16 cellular contexts compared by ENCODE assay signal in the genomic region with DNA sequence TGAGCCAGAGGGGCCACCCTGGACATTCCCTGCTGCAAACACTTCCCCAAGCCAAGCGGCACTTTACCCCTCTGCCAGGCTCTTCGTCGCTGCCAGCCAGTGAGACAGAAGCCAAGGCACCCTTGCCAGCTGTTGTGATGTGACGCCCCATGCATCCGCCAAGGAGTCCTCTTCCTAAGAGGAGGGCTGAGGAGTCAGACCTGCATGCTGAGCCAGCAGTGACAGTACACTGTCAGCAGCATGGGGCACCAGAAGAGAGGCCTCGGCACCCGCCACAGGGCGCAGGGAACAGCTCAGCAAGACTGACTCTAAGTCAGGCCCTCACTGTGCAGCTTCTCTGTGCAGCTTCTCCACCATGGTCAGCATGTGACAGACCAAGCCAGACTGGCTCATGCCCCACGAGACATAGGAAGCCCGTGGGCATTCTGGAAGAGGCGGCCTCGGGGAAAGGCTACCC. TPM values are rescaled to one million over a fixed set of nuclear protein-coding genes. Genes with fewer than 3 reads are reported as not detected.
"Had no signal": no experiment of that assay in that cellular context is flagged by ENCODE, and none has a peak within 500 bp of the region (broad histone marks: within the 10 kb centered on the region; RNA-seq: fewer than 3 reads in every experiment).

No MANE protein-coding gene starts in this region.

- H3K9me3 ChIP-seq: tibial artery, vagina had no signal

- H3K4me3 Mint-ChIP-seq: activated CD4-positive, alpha-beta T cell treated with anti-CD3 and anti-CD28 coated beads for 36 hours; activated naive CD4-positive, alpha-beta T cell treated with anti-CD3 and anti-CD28 coated beads, Interleukin-2, amount 10 ng/mL, durations not matched to agents 7 days and 5 days; dendritic cell treated with granulocyte-macrophage colony-stimulating factor and Interleukin-4, amounts not matched to agents 40 ng/mL and 50 ng/mL, for 4 days; immature natural killer cell; nephron had no signal

- H3K27me3 Mint-ChIP-seq: activated CD4-positive, alpha-beta T cell treated with anti-CD3 and anti-CD28 coated beads for 36 hours; activated naive CD4-positive, alpha-beta T cell treated with anti-CD3 and anti-CD28 coated beads, Interleukin-2, amount 10 ng/mL, durations not matched to agents 7 days and 5 days; dendritic cell treated with granulocyte-macrophage colony-stimulating factor and Interleukin-4, amounts not matched to agents 40 ng/mL and 50 ng/mL, for 4 days had no signal

- DNase-seq: activated CD4-positive, alpha-beta T cell treated with anti-CD3 and anti-CD28 coated beads for 36 hours; activated naive CD4-positive, alpha-beta T cell treated with anti-CD3 and anti-CD28 coated beads, Interleukin-2, amount 10 ng/mL, durations not matched to agents 7 days and 5 days; immature natural killer cell; left colon; mesenchymal stem cell; stimulated activated CD4-positive, alpha-beta T cell treated with anti-CD3 and anti-CD28 coated beads, Interleukin-4, amount 100 ng/mL, for 4 hours; T-helper 1 cell; WERI-Rb-1 had no signal

- H3K4me3 ChIP-seq: tibial artery, vagina had no signal

- H3K9me3 Mint-ChIP-seq: activated naive CD4-positive, alpha-beta T cell treated with anti-CD3 and anti-CD28 coated beads, Interleukin-2, amount 10 ng/mL, durations not matched to agents 7 days and 5 days; activated T-helper 2 cell treated with anti-CD3 and anti-CD28 coated beads, Interferon-gamma antibody, Interleukin-2, Interleukin-4, amounts not matched to agents 10 μg/mL and 5 μg/mL and 100 μg/mL, durations not matched to agents 14 hours and 24 hours and 36 hours; dendritic cell treated with granulocyte-macrophage colony-stimulating factor and Interleukin-4, amounts not matched to agents 40 ng/mL and 50 ng/mL, for 4 days; immature natural killer cell; nephron had no signal

- ATAC-seq: activated CD4-positive, alpha-beta T cell treated with anti-CD3 and anti-CD28 coated beads for 36 hours; left colon had no signal

- H3K27ac ChIP-seq: tibial artery, vagina, WERI-Rb-1 had no signal

- H3K27ac Mint-ChIP-seq: activated CD4-positive, alpha-beta T cell treated with anti-CD3 and anti-CD28 coated beads for 36 hours; activated naive CD4-positive, alpha-beta T cell treated with anti-CD3 and anti-CD28 coated beads, Interleukin-2, amount 10 ng/mL, durations not matched to agents 7 days and 5 days; activated T-helper 2 cell treated with anti-CD3 and anti-CD28 coated beads, Interferon-gamma antibody, Interleukin-2, Interleukin-4, amounts not matched to agents 10 μg/mL and 5 μg/mL and 100 μg/mL, durations not matched to agents 14 hours and 24 hours and 36 hours; dendritic cell treated with granulocyte-macrophage colony-stimulating factor and Interleukin-4, amounts not matched to agents 40 ng/mL and 50 ng/mL, for 4 days; immature natural killer cell had no signal

- H3K27me3 ChIP-seq: tibial artery, vagina had no signal

RNA-seq across cellular contexts. Expression of a gene that starts 32.5 kb away (rescaled TPM):
- total RNA-seq: epithelial cell of proximal tubule, osteocyte, skeletal muscle tissue had no signal
